In genomic region chr11:73158356-73159051, GRCh38 we compare ENCODE assay signal across 12 cellular contexts. TPM values are rescaled to one million over a fixed set of nuclear protein-coding genes. Genes with fewer than 3 reads are reported as not detected.
DNase-seq lines count a peak whose midpoint lies in the region; ATAC-seq and TF ChIP-seq lines count a peak whose summit lies in the region.
"Had no signal": no experiment of that assay in that cellular context is flagged by ENCODE, and none has a peak within 500 bp of the region (broad histone marks: within the 10 kb centered on the region; RNA-seq: fewer than 3 reads in every experiment).

No MANE protein-coding gene starts in this region.

- H3K36me3 Mint-ChIP-seq in GM23338 (ENCODE audit: low read depth), result no peaks in the 10 kb centered on the region
- H3K36me3 Mint-ChIP-seq in activated T-helper 17 cell treated with anti-CD3 and anti-CD28 coated beads, Interleukin-2, amount 50 U/mL, for 72 hours (ENCODE audit: low read depth), result no peaks in the 10 kb centered on the region

- H3K4me3 Mint-ChIP-seq in GM23338, result no peak overlapping the region
- H3K4me3 Mint-ChIP-seq in activated T-helper 17 cell treated with anti-CD3 and anti-CD28 coated beads, Interleukin-2, amount 50 U/mL, for 72 hours, result no peak overlapping the region
- H3K4me3 Mint-ChIP-seq: activated T-cell treated with anti-CD3 and anti-CD28 coated beads, Interleukin-2, amount 50 U/mL, for 72 hours had no signal

- CTCF ChIA-PET in HEK293T (lab: Yijun Ruan, JAX), result interaction anchor here (0.8 to 1.4 kb wide), 3 partner anchors 10 to 41 kb away, joined by 3 to 9 read pairs (median 4); partner anchors contain the start of gene FCHSD2

- ATAC-seq in GM23338 (peak; percentile 29; the same call in 1 of the 3 replicates), HG03460 (IDR thresholded peaks at IDR 0.05; ENCODE audit: unreplicated experiment) (no peak)
- ATAC-seq in activated T-helper 17 cell treated with anti-CD3 and anti-CD28 coated beads, Interleukin-2, amount 50 U/mL, for 72 hours (replicated peaks), result no peak
- ATAC-seq: activated T-cell treated with anti-CD3 and anti-CD28 coated beads, Interleukin-2, amount 50 U/mL, for 72 hours; stimulated activated naive CD8-positive, alpha-beta T cell treated with anti-CD3 and anti-CD28 coated beads, Interleukin-15, Interleukin-2, amounts not matched to agents 100 U/mL and 50 U/mL, for 24 hours had no signal

- H3K4me2 ChIP-seq in GM23338, result no peak overlapping the region
- peak overlapping the region; percentile 39 for H3K4me2 ChIP-seq in hepatocyte

- no peak for TF ChIP-seq POLR2A in spleen (IDR thresholded peaks at IDR 0.05)

- H3K9me3 ChIP-seq in hepatocyte (ENCODE audit: low read depth), result no peaks in the 10 kb centered on the region
- no peaks in the 10 kb centered on the region for H3K9me3 ChIP-seq in spleen

- H3K27ac ChIP-seq in GM23338 (ENCODE audit: low read depth) (no peak overlapping the region), hepatocyte (peak overlapping the region; percentile 80), spleen (peak overlapping the region; percentile 63 to 88 (median 80))

- H2AFZ ChIP-seq in GM23338, result no peak overlapping the region
- peak overlapping the region; percentile 17 for H2AFZ ChIP-seq in hepatocyte

- H3K9me3 Mint-ChIP-seq in GM23338, result no peaks in the 10 kb centered on the region
- H3K9me3 Mint-ChIP-seq in activated T-helper 17 cell treated with anti-CD3 and anti-CD28 coated beads, Interleukin-2, amount 50 U/mL, for 72 hours, result no peaks in the 10 kb centered on the region
- H3K9me3 Mint-ChIP-seq: activated T-cell treated with anti-CD3 and anti-CD28 coated beads, Interleukin-2, amount 50 U/mL, for 72 hours had no signal

- intact Hi-C loops in spleen (cut with DNase I; ENCODE audit: low total_unique reads), result no loop called here

- peaks cover 8% of the 10 kb centered on the region for H3K27me3 Mint-ChIP-seq in GM23338 (ENCODE audit: insufficient read depth, low read depth, poor library complexity)
- no peaks in the 10 kb centered on the region for H3K27me3 Mint-ChIP-seq in activated T-helper 17 cell treated with anti-CD3 and anti-CD28 coated beads, Interleukin-2, amount 50 U/mL, for 72 hours

- H3K36me3 ChIP-seq in GM23338 (ENCODE audit: insufficient read depth) (no peaks in the 10 kb centered on the region), hepatocyte (replicated peaks; ENCODE audit: insufficient read depth, low read depth) (no peaks in the 10 kb centered on the region), spleen (no peaks in the 10 kb centered on the region)

- H4K20me1 ChIP-seq in GM23338 (replicated peaks; ENCODE audit: insufficient read depth), result no peaks in the 10 kb centered on the region
- H4K20me1 ChIP-seq in hepatocyte (ENCODE audit: insufficient read depth, poor library complexity, severe bottlenecking), result no peaks in the 10 kb centered on the region

- no peak for TF ChIP-seq CTCF in GM23338 (conservative IDR thresholded peaks at IDR 0.05; ENCODE audit: low read depth in 2 of 2)
- no peak for TF ChIP-seq CTCF in hepatocyte (IDR thresholded peaks at IDR 0.05; ENCODE audit: poor library complexity)
- TF ChIP-seq CTCF in spleen (IDR thresholded peaks at IDR 0.05 in 8 of 11, conservative IDR thresholded peaks at IDR 0.05 in 3 of 11), result no peak

- no peak overlapping the region for H3K27ac Mint-ChIP-seq in GM23338
- H3K27ac Mint-ChIP-seq in activated T-helper 17 cell treated with anti-CD3 and anti-CD28 coated beads, Interleukin-2, amount 50 U/mL, for 72 hours, result peak overlapping the region; percentile 48
- H3K27ac Mint-ChIP-seq: activated T-cell treated with anti-CD3 and anti-CD28 coated beads, Interleukin-2, amount 50 U/mL, for 72 hours had no signal

- H3K79me2 ChIP-seq in GM23338 (replicated peaks; ENCODE audit: insufficient read depth) (no peaks in the 10 kb centered on the region), hepatocyte (no peaks in the 10 kb centered on the region)

- peaks cover 2% of the 10 kb centered on the region for H3K4me1 Mint-ChIP-seq in GM23338
- H3K4me1 Mint-ChIP-seq in activated T-helper 17 cell treated with anti-CD3 and anti-CD28 coated beads, Interleukin-2, amount 50 U/mL, for 72 hours, result peaks cover 25% of the 10 kb centered on the region

- DNase-seq in GM23338 (ENCODE audit: low spot score), result no peak
- DNase-seq in hepatocyte (ENCODE audit: low spot score), result peak; percentile 65
- peak; percentile 62 for DNase-seq in spleen
- DNase-seq in HUDEP-2 (lab: John Stamatoyannopoulos, UW; ENCODE audit: unreplicated experiment in 76 of 76), result no peak
- no peak for DNase-seq in globus pallidus (ENCODE audit: low spot score)
- DNase-seq in HEK293T (ENCODE audit: extremely low spot score), result no peak
- DNase-seq: activated T-cell treated with anti-CD3 and anti-CD28 coated beads, Interleukin-2, amount 50 U/mL, for 72 hours; effector CD4-positive, alpha-beta T cell; NCI-H524 treated with DMSO at 0.1 percent for 48 hours; stimulated activated naive CD8-positive, alpha-beta T cell treated with anti-CD3 and anti-CD28 coated beads, Interleukin-15, Interleukin-2, amounts not matched to agents 100 U/mL and 50 U/mL, for 24 hours had no signal

- 44% methylated on average over 8 of the region's 8 CpGs for WGBS in hepatocyte (ENCODE audit: low lambda C conversion rate, missing lambda C conversion rate)
- 67 to 82% (median 71%) methylated on average over 8 of the region's 8 CpGs for WGBS in spleen, 5 donors

- H3K4me1 ChIP-seq in GM23338 (ENCODE audit: insufficient read depth), result no peaks in the 10 kb centered on the region
- peaks cover 28% of the 10 kb centered on the region for H3K4me1 ChIP-seq in hepatocyte (ENCODE audit: insufficient read depth)
- H3K4me1 ChIP-seq in spleen, result peaks cover 47 to 88% (median 73%) of the 10 kb centered on the region in 6 donors

- POLR2A ChIA-PET in HEK293T (lab: Yijun Ruan, JAX), result interaction anchor here (0.7 to 4.4 kb wide), 3 partner anchors 10 to 22 kb away, joined by 3 to 18 read pairs (median 4); partner anchors contain the start of gene FCHSD2

- no peak overlapping the region for H3K4me3 ChIP-seq in GM23338
- H3K4me3 ChIP-seq in hepatocyte, result no peak overlapping the region
- H3K4me3 ChIP-seq in spleen, result no peak overlapping the region

- no peaks in the 10 kb centered on the region for H3F3A ChIP-seq in GM23338 (replicated peaks; ENCODE audit: low read depth)

- H3K9me2 ChIP-seq in GM23338 (ENCODE audit: insufficient read depth) (0 out of 2 replicates have a peak, but pooled peaks cover 7% of the 10 kb centered on the region), hepatocyte (replicated peaks; ENCODE audit: insufficient read depth) (no peaks in the 10 kb centered on the region)

- H3K27me3 ChIP-seq in GM23338 (ENCODE audit: insufficient read depth) (no peaks in the 10 kb centered on the region), hepatocyte (no peaks in the 10 kb centered on the region), spleen (replicated peaks in 1 of 7) (no peaks in the 10 kb centered on the region)

TF ChIP-seq in GM23338, 12 proteins besides CTCF, POLR2A, EP300 and RAD21:
- no peak for TF ChIP-seq ZNF114 (CRISPR knock-in tag; IDR thresholded peaks at IDR 0.05)

TF ChIP-seq in HEK293T, 16 proteins besides CTCF, POLR2A, EP300 and RAD21:
- TF ChIP-seq LEF1 (IDR thresholded peaks at IDR 0.05; ENCODE audit: borderline replicate concordance) (no peak), ARNT (IDR thresholded peaks at IDR 0.05) (no peak), ZNF384 (IDR thresholded peaks at IDR 0.05) (no peak), TARDBP (IDR thresholded peaks at IDR 0.05) (no peak), FOXM1 (IDR thresholded peaks at IDR 0.05; ENCODE audit: borderline replicate concordance) (no peak), SP1 (IDR thresholded peaks at IDR 0.05) (no peak), CTBP1 (IDR thresholded peaks at IDR 0.05; ENCODE audit: borderline replicate concordance) (no peak), HDGF (IDR thresholded peaks at IDR 0.05; ENCODE audit: borderline replicate concordance) (no peak), BHLHE40 (IDR thresholded peaks at IDR 0.05; ENCODE audit: borderline replicate concordance) (no peak), PKNOX1 (IDR thresholded peaks at IDR 0.05) (no peak), ELF4 (IDR thresholded peaks at IDR 0.05) (no peak), NFRKB (IDR thresholded peaks at IDR 0.05) (no peak), FOXA1 (IDR thresholded peaks at IDR 0.05) (no peak), L3MBTL2 (conservative IDR thresholded peaks at IDR 0.05) (no peak), SUZ12 (IDR thresholded peaks at IDR 0.05) (no peak), FOXK2 (IDR thresholded peaks at IDR 0.05) (no peak)

RNA-seq across cellular contexts. Expression of gene FCHSD2, which starts 16.4 kb away (rescaled TPM):
- total RNA-seq in GM23338 (2014; rRNA removed; shearing (Covaris generic)), result 3.3 and 5.2 TPM in 2 replicates
- polyA plus RNA-seq in GM23338 (2016; fragmentation: Nextera tagmentation; extraction: Ambion mirVana) (3.5 and 3.6 TPM in 2 replicates), hepatocyte (9.1 and 11.0 TPM in 2 replicates), spleen (10 to 100 TPM; 30.2 to 35.0 (median 32.2) TPM)
- total RNA-seq in activated T-helper 17 cell treated with anti-CD3 and anti-CD28 coated beads, Interleukin-2, amount 50 U/mL, for 72 hours, result 10 to 100 TPM; 21.7 to 22.3 TPM
- total RNA-seq in hepatocyte (13.1 and 14.2 TPM in 2 replicates), spleen (100 to 1,000 TPM in 4 of 7 donors, 10 to 100 TPM in 3; 66.1 to 129 (median 110) TPM)

RNA-seq across cellular contexts. Expression of gene P2RY2, which starts 59.6 kb away (rescaled TPM):
- total RNA-seq in GM23338 (2014; rRNA removed; shearing (Covaris generic)), result 0.85 and 1.6 TPM in 2 replicates
- polyA plus RNA-seq in GM23338 (2016; fragmentation: Nextera tagmentation; extraction: Ambion mirVana) (0.40 and 0.63 TPM in 2 replicates), hepatocyte (1.8 and 2.5 TPM in 2 replicates), spleen (1 to 10 TPM in 2 of 3 donors, under 1 TPM in 1; 0.99 to 3.3 (median 1.2) TPM)
- not detected for total RNA-seq in activated T-helper 17 cell treated with anti-CD3 and anti-CD28 coated beads, Interleukin-2, amount 50 U/mL, for 72 hours
- total RNA-seq in hepatocyte (6.3 and 6.7 TPM in 2 replicates), spleen (10 to 100 TPM in 5 of 7 donors, 1 to 10 TPM in 2; 8.3 to 17.5 (median 12.0) TPM)
- total RNA-seq: activated T-cell treated with anti-CD3 and anti-CD28 coated beads, Interleukin-2, amount 50 U/mL, for 72 hours had no signal

Comparison
In these comparisons a context has a peak if more than half of its experiments do, and no peak if none do; other contexts are left out.
1. DNase-seq: peak in hepatocyte (single experiment) and spleen (single experiment); none in GM23338 (single experiment), HUDEP-2 (0 of 76), globus pallidus (single experiment) and HEK293T (single experiment).